Comparison of ENCODE assay signal across 1 cellular context in the genomic region with DNA sequence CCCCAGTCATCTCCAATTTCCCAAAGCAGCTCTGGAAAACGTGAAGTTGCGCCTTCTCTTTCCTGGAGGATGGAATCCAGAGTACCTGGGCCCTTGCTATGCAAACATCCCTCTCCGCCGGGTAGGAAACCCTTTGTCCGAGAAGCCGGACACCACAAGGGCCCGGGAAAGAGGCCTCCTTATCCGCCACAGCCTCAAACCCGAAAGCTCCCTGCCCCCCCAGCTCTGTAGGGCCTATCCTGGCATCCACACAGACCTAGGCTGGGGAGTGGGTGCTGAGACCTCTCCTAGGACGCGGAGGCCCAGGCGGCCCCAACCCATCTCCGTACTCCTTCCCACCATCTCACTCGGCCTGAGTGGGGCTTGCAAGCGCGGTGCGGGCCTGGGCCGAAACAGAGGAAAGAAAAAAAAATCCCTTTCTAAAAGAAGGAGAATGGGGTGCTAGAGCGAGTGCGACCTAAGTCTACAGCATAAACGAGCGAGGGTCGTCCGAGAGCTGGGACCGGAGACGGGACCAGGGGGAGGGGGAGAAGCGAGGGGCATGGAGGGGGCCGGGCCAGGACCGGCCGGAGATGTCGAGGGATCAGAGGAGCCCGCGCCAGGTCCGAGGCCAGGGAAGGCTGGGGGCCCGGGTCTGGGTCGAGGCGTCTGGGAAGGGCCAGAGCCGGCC.
TF ChIP-seq lines count a peak whose summit lies in the region.

No MANE protein-coding gene starts in this region.

TF ChIP-seq in A549, 52 proteins besides CTCF, POLR2A, EP300 and RAD21 (continued from another document):
- TF ChIP-seq, protein P1, sequence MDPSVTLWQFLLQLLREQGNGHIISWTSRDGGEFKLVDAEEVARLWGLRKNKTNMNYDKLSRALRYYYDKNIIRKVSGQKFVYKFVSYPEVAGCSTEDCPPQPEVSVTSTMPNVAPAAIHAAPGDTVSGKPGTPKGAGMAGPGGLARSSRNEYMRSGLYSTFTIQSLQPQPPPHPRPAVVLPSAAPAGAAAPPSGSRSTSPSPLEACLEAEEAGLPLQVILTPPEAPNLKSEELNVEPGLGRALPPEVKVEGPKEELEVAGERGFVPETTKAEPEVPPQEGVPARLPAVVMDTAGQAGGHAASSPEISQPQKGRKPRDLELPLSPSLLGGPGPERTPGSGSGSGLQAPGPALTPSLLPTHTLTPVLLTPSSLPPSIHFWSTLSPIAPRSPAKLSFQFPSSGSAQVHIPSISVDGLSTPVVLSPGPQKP (IDR thresholded peaks at IDR 0.05; ENCODE audit: low read depth, low read length): no peak
